In the genomic region with DNA sequence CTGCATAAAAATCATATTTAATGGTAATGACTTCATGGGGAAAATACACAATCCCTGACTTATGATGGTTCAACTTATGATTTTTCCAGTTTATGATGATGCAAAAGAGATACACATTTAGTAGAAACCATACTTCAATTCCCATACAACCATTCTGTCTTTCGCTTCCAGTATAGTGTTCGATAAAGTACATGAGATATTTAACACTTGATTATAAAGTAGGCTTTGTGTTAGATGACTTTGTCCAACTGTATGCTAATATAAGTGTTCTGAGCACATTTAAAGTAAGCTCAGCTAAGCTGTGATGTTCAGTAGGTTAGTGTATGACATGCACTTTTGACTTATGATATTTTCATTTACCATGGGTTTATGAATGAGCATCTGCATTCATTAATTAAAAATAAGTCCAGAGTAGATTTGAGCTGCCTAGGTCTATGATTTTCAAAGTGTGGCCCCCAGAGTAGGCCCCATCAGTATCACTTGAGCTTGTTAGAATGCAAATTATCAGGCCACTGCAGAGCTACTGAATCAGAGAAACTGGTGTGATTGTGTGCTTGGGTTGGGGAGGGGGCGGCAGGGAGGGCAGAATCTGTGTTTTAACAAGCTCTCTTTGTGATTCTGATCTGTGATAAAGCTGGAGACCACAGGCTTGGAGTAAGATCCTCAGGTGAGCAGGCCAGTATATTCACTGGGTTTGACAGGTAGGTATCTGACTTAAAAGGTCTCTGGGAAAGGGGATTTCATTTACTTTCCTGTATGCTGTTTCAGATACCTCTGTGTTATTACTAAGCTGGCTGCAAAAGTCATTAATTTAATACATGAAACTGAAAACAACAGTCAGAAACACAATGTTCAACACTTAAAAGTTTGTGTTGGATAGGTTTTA, we compare ENCODE assay signal across 16 cellular contexts. TPM values are rescaled to one million over a fixed set of nuclear protein-coding genes. Genes with fewer than 3 reads are reported as not detected.
DNase-seq lines count a peak whose midpoint lies in the region; ATAC-seq, FAIRE-seq and TF ChIP-seq lines count a peak whose summit lies in the region.
"Had no signal": no experiment of that assay in that cellular context is flagged by ENCODE, and none has a peak within 500 bp of the region (broad histone marks: within the 10 kb centered on the region; RNA-seq: fewer than 3 reads in every experiment).

No MANE protein-coding gene starts in this region.

- intact Hi-C loops in sigmoid colon (cut with DNase I) = no loop called here

- H2AFZ ChIP-seq in Karpas-422 (ENCODE audit: low read length) = no peak overlapping the region

- FAIRE-seq in D721Med (lab: Jason Lieb, UNC) = peak; percentile 11

- H3K4me1 ChIP-seq in Karpas-422 (ENCODE audit: low read length) (peaks cover 61% of the 10 kb centered on the region), sigmoid colon (peaks cover 0 to 29% (median 13%) of the 10 kb centered on the region in 4 donors)

- H3K79me2 ChIP-seq in Karpas-422 (ENCODE audit: low read length) = peaks cover 64% of the 10 kb centered on the region

- peak; percentile 50 for ATAC-seq in GM19324 (IDR thresholded peaks at IDR 0.05; ENCODE audit: low FRiP score, unreplicated experiment)
- peak; percentile 58 for ATAC-seq in HG02852 (IDR thresholded peaks at IDR 0.05; ENCODE audit: unreplicated experiment)
- ATAC-seq: effector memory CD8-positive, alpha-beta T cell; gastroesophageal sphincter; left colon had no signal

- peak overlapping the region; percentile 36 for H3K9ac ChIP-seq in Karpas-422 (ENCODE audit: low read length)

- H3K9me3 ChIP-seq in Karpas-422 (ENCODE audit: low read length) (no peaks in the 10 kb centered on the region), sigmoid colon (no peaks in the 10 kb centered on the region)
- H3K9me3 ChIP-seq: gastroesophageal sphincter had no signal

- H3K27ac ChIP-seq in Karpas-422 (ENCODE audit: low read length) (peak overlapping the region; percentile 49), sigmoid colon (no peak overlapping the region)
- H3K27ac ChIP-seq: gastroesophageal sphincter had no signal

- peak overlapping the region; percentile 47 for H3K4me2 ChIP-seq in Karpas-422 (ENCODE audit: low read depth, low read length, poor library complexity, severe bottlenecking)

- H3K36me3 ChIP-seq in Karpas-422 (ENCODE audit: insufficient read depth, low read length) (no peaks in the 10 kb centered on the region), sigmoid colon (no peaks in the 10 kb centered on the region)
- H3K36me3 ChIP-seq: gastroesophageal sphincter had no signal

- TF ChIP-seq EP300 in sigmoid colon (IDR thresholded peaks at IDR 0.05) = no peak

- TF ChIP-seq POLR2A in sigmoid colon (IDR thresholded peaks at IDR 0.05) = no peak

- H3K27me3 ChIP-seq in Karpas-422 (ENCODE audit: low read length) = no peaks in the 10 kb centered on the region
- H3K27me3 ChIP-seq in sigmoid colon = no peaks in the 10 kb centered on the region
- H3K27me3 ChIP-seq: gastroesophageal sphincter had no signal

- no peaks in the 10 kb centered on the region for H3K9me2 ChIP-seq in Karpas-422 (replicated peaks; ENCODE audit: insufficient read depth, low read length)

- WGBS in sigmoid colon, 2 donors = 91% methylated on average over 3 of the region's 3 CpGs

- peak overlapping the region; percentile 6 for H3K4me3 ChIP-seq in Karpas-422 (ENCODE audit: low read length)
- H3K4me3 ChIP-seq in sigmoid colon = no peak overlapping the region
- H3K4me3 ChIP-seq: gastroesophageal sphincter had no signal

- TF ChIP-seq CTCF in D721Med (IDR thresholded peaks at IDR 0.05; ENCODE audit: insufficient read depth, missing control alignments) (no peak), sigmoid colon (IDR thresholded peaks at IDR 0.05) (no peak)

- no peaks in the 10 kb centered on the region for H4K20me1 ChIP-seq in Karpas-422 (ENCODE audit: insufficient read depth, low read depth, low read length)

- DNase-seq in D721Med (ENCODE audit: insufficient read length, low spot score) (no peak), Karpas-422 (no peak), midbrain (lab: John Stamatoyannopoulos, UW) (no peak), glomerular visceral epithelial cell (ENCODE audit: extremely low spot score) (no peak), retina (no peak), sigmoid colon (no peak)
- DNase-seq: ACHN; DMS 273 treated with DMSO at 0.1 percent for 48 hours; effector memory CD8-positive, alpha-beta T cell; left colon; NCI-H345; occipital lobe; stimulated activated naive CD4-positive, alpha-beta T cell had no signal

RNA-seq across cellular contexts. Expression of gene ATP10D, which starts 8.4 kb away (rescaled TPM):
- 18.9 and 27.4 TPM in 2 replicates for total RNA-seq in Karpas-422 (2014; rRNA removed; shearing (Covaris generic); ENCODE audit: low replicate concordance)
- total RNA-seq in sigmoid colon = 10 to 100 TPM; 16.8 to 21.0 (median 18.7) TPM
- 1 to 10 TPM in 2 of 3 donors, under 1 TPM in 1; 0.60 to 4.5 (median 1.2) TPM for polyA plus RNA-seq in sigmoid colon

RNA-seq across cellular contexts. Expression of gene COMMD8, which starts 30.0 kb away (rescaled TPM):
- 25.4 and 94.5 TPM in 2 replicates for total RNA-seq in Karpas-422 (2014; rRNA removed; shearing (Covaris generic); ENCODE audit: low replicate concordance)
- 10 to 100 TPM; 10.8 to 21.4 (median 17.5) TPM for total RNA-seq in sigmoid colon
- polyA plus RNA-seq in sigmoid colon = 10 to 100 TPM; 21.9 to 41.4 (median 35.4) TPM
